Comparison of ENCODE assay signal across 9 cellular contexts in the genomic region with DNA sequence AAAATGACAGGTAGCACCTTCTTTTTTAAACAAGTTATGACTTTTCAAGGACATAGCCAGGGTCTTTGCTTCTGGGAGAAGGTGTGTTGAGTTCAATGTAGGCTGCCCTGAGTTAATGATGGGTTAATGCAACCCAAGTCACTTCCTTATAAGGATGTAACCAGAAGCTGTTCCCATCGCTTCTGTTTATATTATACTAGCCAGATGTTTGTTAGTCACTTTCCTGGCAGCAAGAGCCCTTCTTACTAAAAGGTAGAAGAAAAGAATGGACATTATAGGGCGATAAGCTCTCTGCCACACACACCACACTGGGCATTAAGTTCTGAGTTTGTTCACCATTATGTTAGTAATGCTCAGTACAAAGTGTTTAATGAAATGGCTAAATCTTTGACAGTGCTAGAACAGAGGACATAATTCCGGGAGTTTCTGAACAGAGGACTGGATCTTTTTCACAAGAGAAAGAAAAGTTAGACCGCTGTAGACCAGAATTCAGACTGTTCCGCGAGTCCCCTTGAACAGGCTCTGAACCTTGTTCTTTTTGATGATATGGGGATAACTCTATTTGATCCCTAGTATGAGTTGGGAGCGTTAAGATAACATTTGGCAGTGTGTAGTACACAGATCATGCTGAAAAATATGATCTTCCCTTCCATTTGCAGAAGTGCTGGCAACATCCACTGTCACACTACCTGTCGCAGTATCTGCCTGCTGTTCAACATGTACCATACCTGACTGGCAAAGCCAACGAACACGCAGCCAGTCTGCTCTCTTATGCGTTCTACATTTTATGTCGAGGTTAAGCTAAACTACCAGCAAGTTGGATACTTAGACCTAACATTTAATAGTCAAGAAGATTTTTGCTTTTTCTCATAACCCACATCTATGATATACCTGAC. TPM values are rescaled to one million over a fixed set of nuclear protein-coding genes. Genes with fewer than 3 reads are reported as not detected.
A peak's percentile ranks its signal among the peaks of the same experiment; 100 is the strongest.
DNase-seq lines count a peak whose midpoint lies in the region; ATAC-seq and TF ChIP-seq lines count a peak whose summit lies in the region.
"Had no signal": no experiment of that assay in that cellular context is flagged by ENCODE, and none has a peak within 500 bp of the region (broad histone marks: within the 10 kb centered on the region; RNA-seq: fewer than 3 reads in every experiment).

No MANE protein-coding gene starts in this region.

- no peak for TF ChIP-seq CTCF in WERI-Rb-1 (IDR thresholded peaks at IDR 0.05; ENCODE audit: low read depth, low read length)

- ATAC-seq in activated naive CD8-positive, alpha-beta T cell treated with anti-CD3 and anti-CD28 coated beads, Interleukin-2, amount 50 U/mL, for 24 hours: no peak

- no peaks in the 10 kb centered on the region for H3K27me3 ChIP-seq in WERI-Rb-1 (ENCODE audit: insufficient read depth, low read depth, severe bottlenecking)

- H3K27me3 Mint-ChIP-seq in activated naive CD8-positive, alpha-beta T cell treated with anti-CD3 and anti-CD28 coated beads, Interleukin-2, amount 50 U/mL, for 24 hours: no peaks in the 10 kb centered on the region

- no peak overlapping the region for H3K27ac ChIP-seq in WERI-Rb-1

- no peaks in the 10 kb centered on the region for H3K9me3 ChIP-seq in WERI-Rb-1 (ENCODE audit: severe bottlenecking)

- peaks cover 9% of the 10 kb centered on the region for H3K36me3 Mint-ChIP-seq in activated naive CD8-positive, alpha-beta T cell treated with anti-CD3 and anti-CD28 coated beads, Interleukin-2, amount 50 U/mL, for 24 hours (ENCODE audit: low read depth)

- H3K4me1 Mint-ChIP-seq in activated naive CD8-positive, alpha-beta T cell treated with anti-CD3 and anti-CD28 coated beads, Interleukin-2, amount 50 U/mL, for 24 hours: no peaks in the 10 kb centered on the region

- no peak overlapping the region for H3K4me3 Mint-ChIP-seq in activated naive CD8-positive, alpha-beta T cell treated with anti-CD3 and anti-CD28 coated beads, Interleukin-2, amount 50 U/mL, for 24 hours

- no peaks in the 10 kb centered on the region for H3K9me3 Mint-ChIP-seq in activated naive CD8-positive, alpha-beta T cell treated with anti-CD3 and anti-CD28 coated beads, Interleukin-2, amount 50 U/mL, for 24 hours

- H3K36me3 ChIP-seq in WERI-Rb-1: no peaks in the 10 kb centered on the region

- peak; percentile 93 for DNase-seq in HCEC 1CT
- peak; percentile 85 for DNase-seq in RPMI7951 (ENCODE audit: low read depth)
- peak; percentile 90 for DNase-seq in fibroblast of peridontal ligament (ENCODE audit: extremely low read depth)
- peak; percentile 73 for DNase-seq in skeletal muscle cell (ENCODE audit: low read depth)
- no peak for DNase-seq in activated naive CD8-positive, alpha-beta T cell treated with anti-CD3 and anti-CD28 coated beads, Interleukin-2, amount 50 U/mL, for 24 hours
- no peak for DNase-seq in WERI-Rb-1
- DNase-seq in nucleus accumbens (lab: John Stamatoyannopoulos, UW): no peak
- no peak for DNase-seq in T-helper 9 cell
- DNase-seq: NCI-H1436 treated with DMSO at 0.1 percent for 48 hours had no signal

- H3K4me3 ChIP-seq in skeletal muscle cell (ENCODE audit: low read depth, low read length): no peak overlapping the region
- H3K4me3 ChIP-seq in WERI-Rb-1 (ENCODE audit: low read depth, low read length): no peak overlapping the region

- H3K27ac Mint-ChIP-seq in activated naive CD8-positive, alpha-beta T cell treated with anti-CD3 and anti-CD28 coated beads, Interleukin-2, amount 50 U/mL, for 24 hours: no peak overlapping the region

RNA-seq across cellular contexts. Expression of a gene that starts 41.0 kb away (rescaled TPM):
- total RNA-seq in RPMI7951 (2014; rRNA removed; shearing (Covaris generic)): 152 and 158 TPM in 2 replicates

Comparison
In these comparisons a context has a peak if more than half of its experiments do, and no peak if none do; other contexts are left out.
1. DNase-seq: peak in HCEC 1CT (single experiment), RPMI7951 (single experiment), fibroblast of peridontal ligament (single experiment) and skeletal muscle cell (single experiment); none in activated naive CD8-positive, alpha-beta T cell treated with anti-CD3 and anti-CD28 coated beads, Interleukin-2, amount 50 U/mL, for 24 hours (single experiment), WERI-Rb-1 (single experiment), nucleus accumbens (0 of 56) and T-helper 9 cell (single experiment).